ENCODE assay signal across 8 cellular contexts in the genomic region with DNA sequence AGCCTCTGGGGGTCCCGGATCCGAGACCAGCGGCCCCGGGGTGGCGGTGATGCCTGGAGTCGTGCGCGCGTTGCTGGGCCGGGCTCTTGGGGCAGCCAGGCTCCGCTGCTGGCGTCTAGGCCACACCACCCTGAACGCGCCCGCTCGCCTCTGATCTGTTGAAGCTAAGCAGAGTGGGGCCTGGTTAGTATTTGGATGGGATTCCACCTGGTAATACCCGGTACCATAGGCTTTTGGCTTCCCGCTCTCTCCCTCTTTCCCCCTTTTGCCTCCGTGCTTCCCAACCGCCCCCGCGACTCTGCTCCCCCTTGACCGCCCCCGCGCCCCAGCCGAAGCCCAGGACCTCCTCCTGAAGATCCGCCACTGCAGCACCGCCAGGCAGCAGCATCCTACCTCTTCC.
DNase-seq lines count a peak whose midpoint lies in the region; ATAC-seq and TF ChIP-seq lines count a peak whose summit lies in the region.

No MANE protein-coding gene starts in this region.

- no peak overlapping the region for H3K4me3 Mint-ChIP-seq in CD14-positive monocyte

- H3K4me3 ChIP-seq in WI38 (ENCODE audit: low read depth, low read length) (peak overlapping the region; percentile 49), left ventricle myocardium inferior (no peak overlapping the region)

- H3K36me3 ChIP-seq in left ventricle myocardium inferior, result no peaks in the 10 kb centered on the region

- no peaks in the 10 kb centered on the region for H3K4me1 ChIP-seq in left ventricle myocardium inferior

- peaks cover 49% of the 10 kb centered on the region for H3K9me3 ChIP-seq in left ventricle myocardium inferior (replicated peaks)

- H3K27me3 ChIP-seq in left ventricle myocardium inferior (ENCODE audit: low read depth), result no peaks in the 10 kb centered on the region

- H3K27me3 Mint-ChIP-seq in CD14-positive monocyte (ENCODE audit: low read depth in 3 of 3), result peaks cover 0 to 7% (median 0%) of the 10 kb centered on the region in 3 donors

- peak; percentile 72 for DNase-seq in CD14-positive monocyte (ENCODE audit: low spot score)
- peak; percentile 14 for DNase-seq in HS-5 (ENCODE audit: low read depth)
- peak; percentile 45 for DNase-seq in left ventricle myocardium inferior
- DNase-seq in stimulated activated CD4-positive, alpha-beta T cell treated with anti-CD3 and anti-CD28 coated beads, Interleukin-4, amount 100 ng/mL, for 48 hours (ENCODE audit: low read depth in 2 of 2), result peak; percentile 24 to 27
- no peak for DNase-seq in UCSD-AML1 (lab: John Stamatoyannopoulos, UW; ENCODE audit: unreplicated experiment)

- no peak overlapping the region for H3K27ac ChIP-seq in left ventricle myocardium inferior (replicated peaks)

- TF ChIP-seq CTCF in CD14-positive monocyte (IDR thresholded peaks at IDR 0.05), result no peak
- no peak for TF ChIP-seq CTCF in WI38 (IDR thresholded peaks at IDR 0.05; ENCODE audit: low read depth, low read length)
- no peak for TF ChIP-seq CTCF in left ventricle myocardium inferior (IDR thresholded peaks at IDR 0.05; ENCODE audit: borderline replicate concordance)

- peaks cover 41 to 66% (median 52%) of the 10 kb centered on the region in 7 donors for H3K9me3 Mint-ChIP-seq in CD14-positive monocyte

- no peaks in the 10 kb centered on the region for H3K4me1 Mint-ChIP-seq in CD14-positive monocyte

- no peak overlapping the region for H3K27ac Mint-ChIP-seq in CD14-positive monocyte

- ATAC-seq in GM21717 (IDR thresholded peaks at IDR 0.05; ENCODE audit: unreplicated experiment) (no peak), GM18867 (IDR thresholded peaks at IDR 0.05; ENCODE audit: unreplicated experiment) (no peak)

- intact Hi-C loops in CD14-positive monocyte (cut with micrococcal nuclease), result no loop called here
- intact Hi-C loops in left ventricle myocardium inferior (cut with micrococcal nuclease), result no loop called here

- H3K36me3 Mint-ChIP-seq in CD14-positive monocyte, result no peaks in the 10 kb centered on the region
